Comparison of ENCODE assay signal across 8 cellular contexts in the genomic region with DNA sequence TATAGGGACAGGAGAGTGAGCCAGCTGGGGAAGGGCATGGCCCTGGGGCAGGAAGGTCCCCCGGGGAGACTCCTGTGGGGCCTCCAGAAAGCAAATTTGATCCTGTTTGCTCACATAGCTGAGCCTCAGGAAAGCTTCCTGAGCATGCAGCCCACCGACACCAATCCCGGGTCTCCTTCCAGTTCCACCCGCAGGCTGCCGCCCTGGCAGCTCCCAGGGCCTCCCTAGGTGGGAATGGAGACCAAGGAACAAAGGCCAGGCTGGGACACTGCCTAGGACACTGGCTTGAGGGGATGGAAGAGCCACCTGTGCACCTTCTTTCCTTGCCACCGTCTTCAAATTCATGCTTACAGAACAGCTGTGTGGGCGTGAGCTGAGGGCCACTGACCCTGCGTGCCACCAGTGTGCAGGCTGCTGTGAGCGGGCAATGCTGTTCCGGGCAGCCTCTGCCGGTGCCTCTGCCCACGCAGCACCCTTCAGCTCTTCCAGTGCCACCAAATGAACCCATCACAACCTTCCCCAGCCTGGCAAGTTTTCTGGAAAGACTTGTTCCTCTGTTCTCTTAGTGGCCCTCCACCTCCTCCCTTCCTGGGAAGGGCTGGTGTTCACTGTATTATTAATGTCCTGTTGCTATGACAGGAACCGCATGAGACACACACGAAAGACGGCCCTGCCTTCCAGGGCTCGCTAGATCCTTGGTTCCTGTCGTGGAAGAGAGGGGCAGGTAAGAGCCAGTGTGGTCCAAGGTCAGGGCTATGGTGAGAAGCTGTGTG. TPM values are rescaled to one million over a fixed set of nuclear protein-coding genes. Genes with fewer than 3 reads are reported as not detected.
DNase-seq lines count a peak whose midpoint lies in the region; ATAC-seq and TF ChIP-seq lines count a peak whose summit lies in the region.

No MANE protein-coding gene starts in this region.

- H3K27ac ChIP-seq in smooth muscle cell (ENCODE audit: low read depth): peak overlapping the region; percentile 15

- TF ChIP-seq CTCF in smooth muscle cell (IDR thresholded peaks at IDR 0.05; ENCODE audit: borderline replicate concordance, insufficient read depth, poor library complexity, severe bottlenecking): no peak

- H3K9ac ChIP-seq in smooth muscle cell (ENCODE audit: low read depth): no peak overlapping the region

- H3K4me1 ChIP-seq in smooth muscle cell (ENCODE audit: low read depth): peaks cover 6% of the 10 kb centered on the region

- peak; percentile 57 for ATAC-seq in HG03432 (IDR thresholded peaks at IDR 0.05; ENCODE audit: unreplicated experiment)
- ATAC-seq in esophagus mucosa: peak; percentile 84

- no peak overlapping the region for H3K4me2 ChIP-seq in smooth muscle cell

- 83% methylated on average over 17 of the region's 17 CpGs for WGBS in smooth muscle cell (ENCODE audit: low lambda C conversion rate)

- no peaks in the 10 kb centered on the region for H4K20me1 ChIP-seq in smooth muscle cell (ENCODE audit: low read depth)

- no peaks in the 10 kb centered on the region for H3K36me3 ChIP-seq in smooth muscle cell (ENCODE audit: low read depth)

- H3K9me3 ChIP-seq in smooth muscle cell (replicated peaks; ENCODE audit: low read depth): no peaks in the 10 kb centered on the region

- DNase-seq in SIG-M5 treated with dmso at 0.1 percent for 504 hours (lab: John Stamatoyannopoulos, UW; ENCODE audit: unreplicated experiment) (peak; percentile 46), SIG-M5 (lab: John Stamatoyannopoulos, UW) (no peak), smooth muscle cell (lab: John Stamatoyannopoulos, UW; ENCODE audit: unreplicated experiment) (no peak), AG20443 (ENCODE audit: low spot score) (no peak), NCI-H1105 (lab: John Stamatoyannopoulos, UW) (no peak), GF-D8 (lab: John Stamatoyannopoulos, UW) (no peak)

- no peak overlapping the region for H2AFZ ChIP-seq in smooth muscle cell (ENCODE audit: low read depth)

- H3F3A ChIP-seq in smooth muscle cell (ENCODE audit: low read depth): no peaks in the 10 kb centered on the region

- H3K79me2 ChIP-seq in smooth muscle cell (ENCODE audit: low read depth): no peaks in the 10 kb centered on the region

- H3K4me3 ChIP-seq in smooth muscle cell: no peak overlapping the region

- no peaks in the 10 kb centered on the region for H3K27me3 ChIP-seq in smooth muscle cell (ENCODE audit: low read depth)

RNA-seq across cellular contexts. Expression of a gene that starts 53.6 kb away (rescaled TPM):
- 33.9 TPM for total RNA-seq in esophagus mucosa
- total RNA-seq in smooth muscle cell: 118 and 125 TPM in 2 replicates
- polyA plus RNA-seq in smooth muscle cell: 81.2 and 82.0 TPM in 2 replicates
